In genomic region chrX:112841114-112841819, GRCh38 we compare ENCODE assay signal across 8 cellular contexts. TPM values are rescaled to one million over a fixed set of nuclear protein-coding genes. Genes with fewer than 3 reads are reported as not detected.
DNase-seq lines count a peak whose midpoint lies in the region; ATAC-seq and TF ChIP-seq lines count a peak whose summit lies in the region.

No MANE protein-coding gene starts in this region.

- peak overlapping the region; percentile 93 for H3K4me3 ChIP-seq in WERI-Rb-1 (ENCODE audit: low read depth, low read length)
- peak overlapping the region; percentile 58 to 60 for H3K4me3 ChIP-seq in cardiac fibroblast (replicated peaks in 1 of 2; ENCODE audit: low read depth in 2 of 2, low read length in 2 of 2)
- H3K4me3 ChIP-seq in spleen, result peak overlapping the region; percentile 56 to 89 (median 70)

- 2 to 20% (median 4%) methylated on average over 23 to 46 of the region's 46 CpGs for WGBS in spleen, 5 donors

- H3K27me3 ChIP-seq in WERI-Rb-1 (ENCODE audit: insufficient read depth, low read depth, severe bottlenecking) (peaks cover 8% of the 10 kb centered on the region), spleen (replicated peaks in 1 of 7) (peaks cover 0 to 26% (median 0%) of the 10 kb centered on the region in 7 donors)

- no peak for TF ChIP-seq POLR2A in spleen (IDR thresholded peaks at IDR 0.05)

- no peaks in the 10 kb centered on the region for H3K36me3 ChIP-seq in WERI-Rb-1
- no peaks in the 10 kb centered on the region for H3K36me3 ChIP-seq in spleen

- intact Hi-C loops in spleen (cut with DNase I; ENCODE audit: low total_unique reads), result no loop called here

- peak overlapping the region; percentile 89 for H3K27ac ChIP-seq in WERI-Rb-1
- H3K27ac ChIP-seq in spleen, result peak overlapping the region; percentile 53 to 83 (median 78)

- H3K9me3 ChIP-seq in WERI-Rb-1 (ENCODE audit: severe bottlenecking) (no peaks in the 10 kb centered on the region), spleen (no peaks in the 10 kb centered on the region)

- H3K4me1 ChIP-seq in spleen, result peaks cover 0 to 7% (median 2%) of the 10 kb centered on the region in 6 donors

- peak; percentile 96 for ATAC-seq in HG03045 (IDR thresholded peaks at IDR 0.05; ENCODE audit: unreplicated experiment)

- TF ChIP-seq CTCF in WERI-Rb-1 (IDR thresholded peaks at IDR 0.05; ENCODE audit: low read depth, low read length), result no peak
- no peak for TF ChIP-seq CTCF in cardiac fibroblast (IDR thresholded peaks at IDR 0.05; ENCODE audit: low read depth, low read length)
- TF ChIP-seq CTCF in spleen (IDR thresholded peaks at IDR 0.05 in 8 of 11, conservative IDR thresholded peaks at IDR 0.05 in 3 of 11), result no peak

- DNase-seq in NK-92 treated with Interleukin-12 subunit alpha and Interleukin-12 subunit beta, amount 100 ng/mL, for 24 hours (lab: John Stamatoyannopoulos, UW), result peak; percentile 34
- no peak for DNase-seq in NK-92 (lab: John Stamatoyannopoulos, UW; ENCODE audit: unreplicated experiment)
- peak; percentile 61 for DNase-seq in NCI-H2081 treated with DMSO at 0.1 percent for 48 hours (lab: John Stamatoyannopoulos, UW)
- peak; percentile 83 for DNase-seq in WERI-Rb-1
- peak; percentile 75 to 89 for DNase-seq in cardiac fibroblast (ENCODE audit: low read depth in 2 of 2)
- DNase-seq in iris pigment epithelial cell (ENCODE audit: low read depth), result peak; percentile 80
- DNase-seq in spleen, result peak; percentile 89

RNA-seq across cellular contexts. Expression of gene AMOT, which starts 0.6 kb away (rescaled TPM):
- 1 to 10 TPM; 3.3 to 8.0 (median 4.6) TPM for total RNA-seq in spleen
- polyA plus RNA-seq in spleen, result under 1 TPM; 0.52 to 0.90 (median 0.52) TPM
